ENCODE assay signal across 8 cellular contexts in genomic region chr7:151517601-151518104, GRCh38. TPM values are rescaled to one million over a fixed set of nuclear protein-coding genes. Genes with fewer than 3 reads are reported as not detected.
A peak's percentile ranks its signal among the peaks of the same experiment; 100 is the strongest.
DNase-seq lines count a peak whose midpoint lies in the region; ATAC-seq, FAIRE-seq and TF ChIP-seq lines count a peak whose summit lies in the region.

No MANE protein-coding gene starts in this region.

- CTCF ChIA-PET in GM12878 (lab: Yijun Ruan, JAX) = interaction anchor here (0.6 to 2.9 kb wide), 5 partner anchors 10 to 838 kb away, joined by 3 to 12 read pairs (median 3); no protein-coding TSS in a partner anchor

- H2AFZ ChIP-seq in GM12878 (ENCODE audit: control insufficient read depth, low read depth, low read length) = no peak overlapping the region

- peaks cover 8% of the 10 kb centered on the region for H4K20me1 ChIP-seq in GM12878 (ENCODE audit: control insufficient read depth, insufficient read depth)

- TF ChIP-seq POLR2A in GM12878 (IDR thresholded peaks at IDR 0.05; ENCODE audit: low read depth, low read length) (no peak), testis (IDR thresholded peaks at IDR 0.05) (no peak)

- H3K4me3 Mint-ChIP-seq in memory B cell = peak overlapping the region; percentile 81

- TF ChIP-seq CTCF in heart right ventricle (IDR thresholded peaks at IDR 0.05) (no peak), GM12878 (IDR thresholded peaks at IDR 0.05 in 2 of 3, conservative IDR thresholded peaks at IDR 0.05 in 1 of 3; ENCODE audit: control insufficient read depth in 2 of 3, extremely low read depth in 1 of 3, insufficient read depth in 1 of 3, low read depth in 3 of 3, low read length in 3 of 3) (no peak), testis (IDR thresholded peaks at IDR 0.05) (no peak)

- peaks cover 2 to 64% (median 54%) of the 10 kb centered on the region in 9 donors for H3K4me1 ChIP-seq in heart right ventricle
- peaks cover 7% of the 10 kb centered on the region for H3K4me1 ChIP-seq in GM12878 (ENCODE audit: control insufficient read depth, insufficient read depth, low read length)
- peaks cover 0 to 3% of the 10 kb centered on the region in 2 donors for H3K4me1 ChIP-seq in aorta (ENCODE audit: control insufficient read depth in 1 of 2, insufficient read depth in 2 of 2, low read length in 2 of 2)
- H3K4me1 ChIP-seq in testis = peaks cover 12% of the 10 kb centered on the region

- ATAC-seq in heart right ventricle (no peak), Right ventricle myocardium inferior (no peak), GM12878 (no peak), memory B cell (ENCODE audit: low read depth) (no peak), aorta (ENCODE audit: low FRiP score) (no peak)

- H3K27me3 ChIP-seq in heart right ventricle (no peaks in the 10 kb centered on the region), GM12878 (replicated peaks in 1 of 2; ENCODE audit: control insufficient read depth in 2 of 2, insufficient read depth in 2 of 2, low read length in 1 of 2) (no peaks in the 10 kb centered on the region), aorta (ENCODE audit: control insufficient read depth in 1 of 2, insufficient read depth in 2 of 2, low read length in 1 of 2) (no peaks in the 10 kb centered on the region), testis (no peaks in the 10 kb centered on the region)

- peaks cover 36% of the 10 kb centered on the region for H3K4me1 Mint-ChIP-seq in memory B cell

- H3K9ac ChIP-seq in GM12878 (ENCODE audit: control insufficient read depth, insufficient read depth, low read length) = peak overlapping the region; percentile 93

- no peaks in the 10 kb centered on the region for H3K9me3 Mint-ChIP-seq in memory B cell

- peak overlapping the region; percentile 69 to 84 (median 76) for H3K4me3 ChIP-seq in heart right ventricle
- peak overlapping the region; percentile 98 for H3K4me3 ChIP-seq in GM12878
- H3K4me3 ChIP-seq in aorta (ENCODE audit: low read length in 2 of 2) = peak overlapping the region; percentile 87 to 99
- H3K4me3 ChIP-seq in testis = peak overlapping the region in 1 of 2 donors; percentile 79

- H3K79me2 ChIP-seq in GM12878 (ENCODE audit: control insufficient read depth, insufficient read depth, low read length) = peaks cover 65% of the 10 kb centered on the region

- POLR2A ChIA-PET in GM12878 (lab: Charles Lee) = interaction anchor here (0.6 to 2.2 kb wide), 9 partner anchors 8 to 423 kb away, joined by 3 to 6 read pairs (median 4); no protein-coding TSS in a partner anchor

- H3K27ac ChIP-seq in heart right ventricle (peak overlapping the region in 9 of 10 donors; percentile 87 to 99 (median 98)), GM12878 (ENCODE audit: control insufficient read depth, insufficient read depth) (peak overlapping the region; percentile 91), aorta (ENCODE audit: low read depth in 1 of 2, low read length in 2 of 2) (no peak overlapping the region), testis (no peak overlapping the region)

- TF ChIP-seq EP300 in GM12878 (IDR thresholded peaks at IDR 0.05; ENCODE audit: borderline replicate concordance in 1 of 2, control insufficient read depth in 1 of 2, low read depth in 2 of 2, low read length in 2 of 2) = no peak

- H3K9me3 ChIP-seq in heart right ventricle (no peaks in the 10 kb centered on the region), GM12878 (replicated peaks; ENCODE audit: control insufficient read depth, insufficient read depth, low read length) (no peaks in the 10 kb centered on the region; the same call in 1 of the 3 replicates), aorta (ENCODE audit: control insufficient read depth, low read length) (no peaks in the 10 kb centered on the region), testis (no peaks in the 10 kb centered on the region)

- in situ Hi-C loops in GM12878 (cut with MboI) = no loop called here

- no peaks in the 10 kb centered on the region for H3K27me3 Mint-ChIP-seq in memory B cell

- H3K36me3 Mint-ChIP-seq in memory B cell = peaks cover 7% of the 10 kb centered on the region

- peak overlapping the region; percentile 66 for H3K4me2 ChIP-seq in GM12878 (ENCODE audit: control insufficient read depth, insufficient read depth)

- TF ChIP-seq RAD21 in GM12878 (IDR thresholded peaks at IDR 0.05; ENCODE audit: insufficient read depth, low read depth, low read length) = no peak

- FAIRE-seq in GM12878 (lab: Jason Lieb, UNC) = no peak

- H3K36me3 ChIP-seq in heart right ventricle (no peaks in the 10 kb centered on the region), GM12878 (ENCODE audit: control insufficient read depth in 2 of 2, insufficient read depth in 2 of 2, low read length in 1 of 2) (no peaks in the 10 kb centered on the region), aorta (ENCODE audit: control insufficient read depth in 1 of 2, insufficient read depth in 2 of 2, low read length in 1 of 2) (no peaks in the 10 kb centered on the region), testis (ENCODE audit: low read depth, missing control alignments) (no peaks in the 10 kb centered on the region)

- BruUV-seq in GM12878 (replicated peaks; lab: Mats Ljungman, UMichigan) = no TSS peak

- no peak overlapping the region for H3K27ac Mint-ChIP-seq in memory B cell

- RAD21 ChIA-PET in GM12878 (lab: Charles Lee; ENCODE audit: unreplicated experiment) = interaction anchor here (0.8 to 3.9 kb wide), 9 partner anchors 8 to 149 kb away, joined by 3 to 38 read pairs (median 5); no protein-coding TSS in a partner anchor

- SMC1A ChIA-PET in GM12878 (lab: Charles Lee; ENCODE audit: uncharacterized antibody, unreplicated experiment) = interaction anchor here (0.8 to 4.0 kb wide), 6 partner anchors 9 to 116 kb away, joined by 3 to 27 read pairs (median 5); no protein-coding TSS in a partner anchor

- intact Hi-C loops in heart right ventricle (cut with DNase I) = loop anchor here in 7 of 10 donors (2.0 to 10.0 kb wide), 4 partner anchors 25 to 55 kb away; no protein-coding TSS in a partner anchor
- intact Hi-C loops in Right ventricle myocardium inferior (cut with DNase I) = loop anchor here (5.0 kb wide), 1 partner anchor 55 kb away; no protein-coding TSS in a partner anchor
- intact Hi-C loops in GM12878 (cut with micrococcal nuclease; ENCODE audit: unreplicated experiment) = loop anchor here (1.0 to 5.0 kb wide), 2 partner anchors 45 to 175 kb away; partner anchors contain the start of gene NUB1
- intact Hi-C loops in aorta (cut with DNase I) = loop anchor here (5.0 to 10.0 kb wide), 3 partner anchors 53 to 240 kb away; no protein-coding TSS in a partner anchor
- intact Hi-C loops in testis (cut with DNase I; ENCODE audit: low total_unique reads) = no loop called here

- 56 to 58% methylated on average over 7 of the region's 7 CpGs for WGBS in heart right ventricle, 2 donors
- 81% methylated on average over 7 of the region's 7 CpGs for WGBS in GM12878 (ENCODE audit: insufficient coverage, insufficient replicate concordance, low lambda C conversion rate, missing lambda C conversion rate)
- WGBS in aorta, 2 donors = 47 to 63% methylated on average over 7 of the region's 7 CpGs
- WGBS in testis, 2 donors = 49 to 57% methylated on average over 7 of the region's 7 CpGs

- DNase-seq in heart right ventricle (no peak), Right ventricle myocardium inferior (ENCODE audit: missing footprints) (no peak), GM12878 (ENCODE audit: low read depth, low spot score) (no peak), memory B cell (ENCODE audit: low spot score in 2 of 2) (no peak), aorta (no peak), NK-92 (lab: John Stamatoyannopoulos, UW; ENCODE audit: unreplicated experiment) (no peak), iPS-NIHi11 (ENCODE audit: low spot score) (no peak), testis (no peak)

TF ChIP-seq in GM12878, 131 proteins besides CTCF, POLR2A, EP300 and RAD21 (continues in another document):
- no peak for TF ChIP-seq SMARCA5 (IDR thresholded peaks at IDR 0.05)
- no peak for TF ChIP-seq CHD1 (IDR thresholded peaks at IDR 0.05; ENCODE audit: low read depth, low read length)
- TF ChIP-seq PKNOX1 (IDR thresholded peaks at IDR 0.05) = no peak

RNA-seq across cellular contexts. Expression of gene RHEB, which starts 2.0 kb away (rescaled TPM):
- total RNA-seq in heart right ventricle (100 to 1,000 TPM in 8 of 10 donors, 10 to 100 TPM in 2; 87.0 to 166 (median 104) TPM), Right ventricle myocardium inferior (135 TPM), GM12878 (2014; rRNA removed) (20.3 and 28.7 TPM in 2 replicates), GM12878 (2014; rRNA removed; fragmentation: Illumina TruSeq; extraction: Trizol) (36.1 and 37.3 TPM in 2 replicates), GM12878 (2021) (33.4 and 38.7 TPM in 2 replicates), aorta (100 to 1,000 TPM in 1 of 2 donors, 10 to 100 TPM in 1; 78.8 to 107 TPM), testis (10 to 100 TPM; 59.4 to 74.6 TPM)
- polyA plus RNA-seq in heart right ventricle (100 to 1,000 TPM in 1 of 2 donors, 10 to 100 TPM in 1; 56.0 to 174 TPM), GM12878 (2011; rRNA removed) (67.8 and 115 TPM in 2 replicates), GM12878 (2014; fragmentation: Illumina TruSeq; extraction: Trizol) (35.9 and 55.9 TPM in 2 replicates), GM12878 (2014; fragmentation: Nextera tagmentation; extraction: Ambion mirVana) (1 to 10 TPM; 6.2 to 10.0 TPM), GM12878 (2014; rRNA removed) (28.3 and 38.7 TPM in 2 replicates), GM12878 (2016; fragmentation: Nextera tagmentation; extraction: Ambion mirVana) (10 to 100 TPM; 60.1 to 63.4 TPM), aorta (100 to 1,000 TPM; 108 to 122 TPM), testis (ENCODE audit: insufficient read depth, low read depth, low replicate concordance) (88.1 TPM)
- total RNA-seq in GM12878 (2013; cell fraction: nucleolus; rRNA removed) = 44.0 and 53.8 TPM in 2 replicates
- 17.9 TPM for polyA plus RNA-seq in GM12878 (2011; ENCODE audit: low read depth)
- 17.4 and 19.8 TPM in 2 replicates for polyA plus RNA-seq in GM12878 (2011; cell fraction: cytosol; rRNA removed)
- polyA plus RNA-seq in GM12878 (2011; cell fraction: nucleus; rRNA removed) = 24.3 and 30.4 TPM in 2 replicates
- polyA plus RNA-seq in GM12878 (2012) = 30.9 and 31.4 TPM in 2 replicates
- 12.3 and 19.7 TPM in 2 replicates for polyA minus RNA-seq in GM12878 (2011; rRNA and poly(A)+ RNA removed)
- polyA minus RNA-seq in GM12878 (2011; cell fraction: cytosol; rRNA and poly(A)+ RNA removed) = 13.5 and 17.6 TPM in 2 replicates
- 11.1 and 17.7 TPM in 2 replicates for polyA minus RNA-seq in GM12878 (2011; cell fraction: nucleus; rRNA and poly(A)+ RNA removed)

Comparison
In these comparisons a context has a peak if more than half of its experiments do, and no peak if none do; other contexts are left out.
1. H3K27ac ChIP-seq: peak in heart right ventricle (9 of 10) and GM12878 (single experiment); none in aorta (0 of 2) and testis (0 of 2).